In genomic region chr21:26966360-26966977, GRCh38 we compare ENCODE assay signal across 10 cellular contexts. TPM values are rescaled to one million over a fixed set of nuclear protein-coding genes. Genes with fewer than 3 reads are reported as not detected.
DNase-seq lines count a peak whose midpoint lies in the region; ATAC-seq, FAIRE-seq and TF ChIP-seq lines count a peak whose summit lies in the region.
"Had no signal": no experiment of that assay in that cellular context is flagged by ENCODE, and none has a peak within 500 bp of the region (broad histone marks: within the 10 kb centered on the region; RNA-seq: fewer than 3 reads in every experiment).

No MANE protein-coding gene starts in this region.

- H3K9me3 Mint-ChIP-seq in HFFc6 (no peaks in the 10 kb centered on the region), MCF 10A (ENCODE audit: unreplicated experiment) (no peaks in the 10 kb centered on the region)
- H3K9me3 Mint-ChIP-seq in stimulated activated naive B cell treated with anti-CD40 and anti-IgM and Interleukin-4, amounts not matched to agents 10 μg/mL and 1 μg/mL and 100 μg/mL, for 72 hours: no peaks in the 10 kb centered on the region
- H3K9me3 Mint-ChIP-seq: activated naive CD4-positive, alpha-beta T cell treated with anti-CD3 and anti-CD28 coated beads, Interleukin-2, amount 50 U/mL, for 24 hours had no signal

- no peak for ATAC-seq in stimulated activated naive B cell treated with anti-CD40 and anti-IgM and Interleukin-4, amounts not matched to agents 10 μg/mL and 1 μg/mL and 100 μg/mL, for 72 hours (replicated peaks)
- no peak for ATAC-seq in GM18907 (IDR thresholded peaks at IDR 0.05; ENCODE audit: unreplicated experiment)

- BruUV-seq in MCF 10A (replicated peaks; lab: Mats Ljungman, UMichigan): no TSS peak

- H3K27me3 Mint-ChIP-seq in HFFc6 (ENCODE audit: insufficient read depth) (peaks cover 6% of the 10 kb centered on the region), MCF 10A (ENCODE audit: insufficient read depth, unreplicated experiment) (no peaks in the 10 kb centered on the region)
- H3K27me3 Mint-ChIP-seq in stimulated activated naive B cell treated with anti-CD40 and anti-IgM and Interleukin-4, amounts not matched to agents 10 μg/mL and 1 μg/mL and 100 μg/mL, for 72 hours: peaks cover 47 to 50% of the 10 kb centered on the region in 2 donors

- H3K4me3 Mint-ChIP-seq in HFFc6 (peak overlapping the region; percentile 92), MCF 10A (ENCODE audit: unreplicated experiment) (peak overlapping the region; percentile 92)
- no peak overlapping the region for H3K4me3 Mint-ChIP-seq in stimulated activated naive B cell treated with anti-CD40 and anti-IgM and Interleukin-4, amounts not matched to agents 10 μg/mL and 1 μg/mL and 100 μg/mL, for 72 hours
- H3K4me3 Mint-ChIP-seq: activated naive CD4-positive, alpha-beta T cell treated with anti-CD3 and anti-CD28 coated beads, Interleukin-2, amount 50 U/mL, for 24 hours had no signal

- peak overlapping the region in 1 of 2 donors; percentile 12 for H3K4me3 ChIP-seq in small intestine (ENCODE audit: low read depth in 1 of 2, low read length in 2 of 2)

- H3K27me3 ChIP-seq in small intestine (ENCODE audit: control insufficient read depth in 2 of 2, insufficient read depth in 2 of 2, low read length in 2 of 2): peaks cover 6 to 8% of the 10 kb centered on the region in 2 donors

- no peaks in the 10 kb centered on the region for H3K4me1 ChIP-seq in small intestine (ENCODE audit: control insufficient read depth in 2 of 2, insufficient read depth in 1 of 2, low read depth in 1 of 2, low read length in 1 of 2)

- TF ChIP-seq CTCF in HFFc6 (IDR thresholded peaks at IDR 0.05) (no peak), MCF 10A (IDR thresholded peaks at IDR 0.05; ENCODE audit: unreplicated experiment) (no peak)

- no peak for DNase-seq in HFFc6
- no peak for DNase-seq in MCF 10A (ENCODE audit: unreplicated experiment)
- peak; percentile 30 for DNase-seq in iris pigment epithelial cell (ENCODE audit: low read depth)
- no peak for DNase-seq in stimulated activated naive B cell treated with anti-CD40 and anti-IgM and Interleukin-4, amounts not matched to agents 10 μg/mL and 1 μg/mL and 100 μg/mL, for 72 hours
- no peak for DNase-seq in NCI-H1048 (lab: John Stamatoyannopoulos, UW)
- DNase-seq in small intestine: no peak
- no peak for DNase-seq in central memory CD4-positive, alpha-beta T cell
- DNase-seq: NCI-H146 had no signal

- H3K36me3 Mint-ChIP-seq in HFFc6 (ENCODE audit: low read depth): no peaks in the 10 kb centered on the region
- no peaks in the 10 kb centered on the region for H3K36me3 Mint-ChIP-seq in MCF 10A (ENCODE audit: insufficient read depth, unreplicated experiment)
- H3K36me3 Mint-ChIP-seq in stimulated activated naive B cell treated with anti-CD40 and anti-IgM and Interleukin-4, amounts not matched to agents 10 μg/mL and 1 μg/mL and 100 μg/mL, for 72 hours: no peaks in the 10 kb centered on the region
- H3K36me3 Mint-ChIP-seq: activated naive CD4-positive, alpha-beta T cell treated with anti-CD3 and anti-CD28 coated beads, Interleukin-2, amount 50 U/mL, for 24 hours had no signal

- intact Hi-C loops in MCF 10A (cut with micrococcal nuclease): loop anchor here (10.0 kb wide), 1 partner anchor 738 kb away; no protein-coding TSS in a partner anchor

- H3K9me3 ChIP-seq in small intestine (ENCODE audit: control insufficient read depth, low read depth): no peaks in the 10 kb centered on the region

- POLR2A ChIA-PET in MCF 10A (lab: Yijun Ruan, JAX): interaction anchor here (0.6 kb wide), 1 partner anchor 83 kb away, joined by 3 read pairs; no protein-coding TSS in a partner anchor

- WGBS in small intestine, 3 donors: 4 to 12% (median 7%) methylated on average over 33 of the region's 33 CpGs

- peaks cover 48% of the 10 kb centered on the region for H3K4me1 Mint-ChIP-seq in HFFc6 (ENCODE audit: low read depth)
- peaks cover 10% of the 10 kb centered on the region for H3K4me1 Mint-ChIP-seq in MCF 10A (ENCODE audit: insufficient read depth, unreplicated experiment)
- peaks cover 6 to 16% of the 10 kb centered on the region in 2 donors for H3K4me1 Mint-ChIP-seq in stimulated activated naive B cell treated with anti-CD40 and anti-IgM and Interleukin-4, amounts not matched to agents 10 μg/mL and 1 μg/mL and 100 μg/mL, for 72 hours
- H3K4me1 Mint-ChIP-seq: activated naive CD4-positive, alpha-beta T cell treated with anti-CD3 and anti-CD28 coated beads, Interleukin-2, amount 50 U/mL, for 24 hours had no signal

- no peak for FAIRE-seq in small intestine (lab: Jason Lieb, UNC)

- H3K36me3 ChIP-seq in small intestine (ENCODE audit: control insufficient read depth in 2 of 2, insufficient read depth in 2 of 2, low read length in 2 of 2): no peaks in the 10 kb centered on the region

- H3K27ac ChIP-seq in small intestine (ENCODE audit: low read depth in 1 of 2, low read length in 1 of 2): peak overlapping the region in 1 of 2 donors; percentile 91

- CTCF ChIA-PET in MCF 10A (lab: Yijun Ruan, JAX): interaction anchor here (0.7 kb wide), 1 partner anchor 628 kb away, joined by 3 read pairs; no protein-coding TSS in a partner anchor

- H3K27ac Mint-ChIP-seq in HFFc6: peak overlapping the region; percentile 87
- H3K27ac Mint-ChIP-seq in MCF 10A (ENCODE audit: low read depth, unreplicated experiment): no peak overlapping the region
- H3K27ac Mint-ChIP-seq in stimulated activated naive B cell treated with anti-CD40 and anti-IgM and Interleukin-4, amounts not matched to agents 10 μg/mL and 1 μg/mL and 100 μg/mL, for 72 hours: peak overlapping the region; percentile 59
- H3K27ac Mint-ChIP-seq: activated naive CD4-positive, alpha-beta T cell treated with anti-CD3 and anti-CD28 coated beads, Interleukin-2, amount 50 U/mL, for 24 hours had no signal

RNA-seq across cellular contexts. Expression of gene ADAMTS5, which starts 0.4 kb away (rescaled TPM):
- total RNA-seq in HFFc6 (2021; fragmentation: NEBNext Ultra II Directional; extraction: Animal tissue kit (Norgen Biotek cat#: 25700)): 10 to 100 TPM in 1 of 6 experiments, 1 to 10 TPM in 5; 5.5 to 13.7 (median 6.7) TPM
- 0.10 TPM in 1 of 2 replicates, not detected in the other for total RNA-seq in MCF 10A (2022)
- 1 to 10 TPM in 1 of 3 donors, under 1 TPM in 2; under 0.01 to 4.4 (median 0.27) TPM for polyA plus RNA-seq in small intestine

Comparison
In these comparisons a context has a peak if more than half of its experiments do, and no peak if none do; other contexts are left out.
1. H3K4me3 Mint-ChIP-seq: peak in HFFc6 (single experiment) and MCF 10A (single experiment); none in stimulated activated naive B cell treated with anti-CD40 and anti-IgM and Interleukin-4, amounts not matched to agents 10 μg/mL and 1 μg/mL and 100 μg/mL, for 72 hours (0 of 2).